9 cellular contexts compared by ENCODE assay signal in genomic region chrX:102934624-102935023, GRCh38. TPM values are rescaled to one million over a fixed set of nuclear protein-coding genes. Genes with fewer than 3 reads are reported as not detected.
DNase-seq lines count a peak whose midpoint lies in the region; ATAC-seq and TF ChIP-seq lines count a peak whose summit lies in the region.
"Had no signal": no experiment of that assay in that cellular context is flagged by ENCODE, and none has a peak within 500 bp of the region (broad histone marks: within the 10 kb centered on the region; RNA-seq: fewer than 3 reads in every experiment).

No MANE protein-coding gene starts in this region.

- no peaks in the 10 kb centered on the region for H3K9me3 ChIP-seq in thyroid gland

- DNase-seq in Caki2 (ENCODE audit: low read depth), result peak; percentile 9
- DNase-seq in OCI-M1 (lab: John Stamatoyannopoulos, UW), result peak; percentile 61
- peak; percentile 15 for DNase-seq in astrocyte of the spinal cord (ENCODE audit: low read depth, low spot score)
- DNase-seq in left lobe of liver (ENCODE audit: low spot score), result no peak
- DNase-seq in thyroid gland, result peak; percentile 1 to 5

- H3K27me3 ChIP-seq in thyroid gland, result no peaks in the 10 kb centered on the region

- H3K36me3 ChIP-seq in thyroid gland, result no peaks in the 10 kb centered on the region

- no peak for TF ChIP-seq POLR2A in thyroid gland (IDR thresholded peaks at IDR 0.05)

- WGBS in thyroid gland, 2 donors, result 60 to 67% methylated on average over 3 of the region's 3 CpGs

- TF ChIP-seq CTCF in astrocyte of the spinal cord (IDR thresholded peaks at IDR 0.05; ENCODE audit: low read depth, low read length), result peak; percentile 76
- peak in 4 of 6 experiments; percentile 31 to 43 (median 40) for TF ChIP-seq CTCF in thyroid gland (IDR thresholded peaks at IDR 0.05)

- no peaks in the 10 kb centered on the region for H3K4me1 ChIP-seq in thyroid gland

- H3K27ac ChIP-seq in thyroid gland, result no peak overlapping the region
- H3K27ac ChIP-seq: SK-N-MC had no signal

- intact Hi-C loops in thyroid gland (cut with DNase I), result no loop called here

- H3K4me3 ChIP-seq in astrocyte of the spinal cord (ENCODE audit: low read depth, low read length) (no peak overlapping the region), thyroid gland (replicated peaks in 1 of 3) (no peak overlapping the region)
- H3K4me3 ChIP-seq: SK-N-MC had no signal

- in situ Hi-C loops in Caki2 (cut with HindIII; ENCODE audit: low pct_unique_long_range_greater_than_20kb, low sequenced_read_pairs), result no loop called here
- in situ Hi-C loops in astrocyte of the spinal cord (cut with HindIII; ENCODE audit: low sequenced_read_pairs), result no loop called here

- peak; percentile 79 for ATAC-seq in GM19351 (IDR thresholded peaks at IDR 0.05; ENCODE audit: unreplicated experiment)
- ATAC-seq in left lobe of liver, result peak; percentile 57
- no peak for ATAC-seq in GM19452 (IDR thresholded peaks at IDR 0.05; ENCODE audit: unreplicated experiment)
- ATAC-seq in HG02763 (IDR thresholded peaks at IDR 0.05; ENCODE audit: unreplicated experiment), result no peak

RNA-seq across cellular contexts. Expression of gene RAB40AL, which starts 2.4 kb away (rescaled TPM):
- not detected in 2 replicates for total RNA-seq in Caki2 (2014; rRNA removed; shearing (Covaris generic); ENCODE audit: low replicate concordance)
- total RNA-seq in left lobe of liver (0.25 TPM), thyroid gland (1 to 10 TPM; 3.9 to 5.6 (median 4.8) TPM)

Comparison
In these comparisons a context has a peak if more than half of its experiments do, and no peak if none do; other contexts are left out.
1. ATAC-seq: peak in GM19351 (single experiment) and left lobe of liver (single experiment); none in GM19452 (single experiment) and HG02763 (single experiment).